In genomic region chr17:49972486-49973270, GRCh38 we compare ENCODE assay signal across 21 cellular contexts. TPM values are rescaled to one million over a fixed set of nuclear protein-coding genes. Genes with fewer than 3 reads are reported as not detected.
DNase-seq lines count a peak whose midpoint lies in the region; ATAC-seq and TF ChIP-seq lines count a peak whose summit lies in the region.
"Had no signal": no experiment of that assay in that cellular context is flagged by ENCODE, and none has a peak within 500 bp of the region (broad histone marks: within the 10 kb centered on the region; RNA-seq: fewer than 3 reads in every experiment).

No MANE protein-coding gene starts in this region.

- H3K9me1 ChIP-seq in IMR-90 (ENCODE audit: insufficient read depth, low read length) = no peaks in the 10 kb centered on the region

- no peak for TF ChIP-seq RAD21 in IMR-90 (IDR thresholded peaks at IDR 0.05; ENCODE audit: low read length)

- H3K56ac ChIP-seq in IMR-90 (ENCODE audit: extremely low read depth, insufficient read depth, low read length) = no peak overlapping the region

- no peaks in the 10 kb centered on the region; the same call in none of the 2 replicates for H4K20me1 ChIP-seq in IMR-90 (ENCODE audit: insufficient read depth, low read length)

- H2AFZ ChIP-seq in IMR-90 (replicated peaks; ENCODE audit: low read length, poor library complexity) = peak overlapping the region; percentile 26

- CTCF ChIA-PET in IMR-90 (lab: Yijun Ruan, JAX) = no interaction called here

- no peak overlapping the region for H3K18ac ChIP-seq in IMR-90 (ENCODE audit: low read depth, low read length)

- no peak overlapping the region for H2BK120ac ChIP-seq in IMR-90 (ENCODE audit: low read depth, low read length)

- no peak for TF ChIP-seq CTCF in IMR-90 (conservative IDR thresholded peaks at IDR 0.05; ENCODE audit: low read depth, low read length)
- peak; percentile 2 for TF ChIP-seq CTCF in retinal pigment epithelial cell (conservative IDR thresholded peaks at IDR 0.05; ENCODE audit: low read depth, low read length)
- no peak for TF ChIP-seq CTCF in mucosa of descending colon (IDR thresholded peaks at IDR 0.05)

- no peak overlapping the region for H3K4ac ChIP-seq in IMR-90 (ENCODE audit: low read depth, low read length)

- dilution Hi-C loops in IMR-90 (cut with HindIII; ENCODE audit: low sequenced_read_pairs, unreplicated experiment) = no loop called here

- H4K8ac ChIP-seq in IMR-90 (ENCODE audit: low read depth in 2 of 2, low read length in 2 of 2) = no peak overlapping the region

- no TSS peak for BruUV-seq in IMR-90 (replicated peaks; lab: Mats Ljungman, UMichigan)

- H3K4me3 ChIP-seq in IMR-90 (ENCODE audit: insufficient read depth, low read depth, low read length) = no peak overlapping the region
- peak overlapping the region; percentile 40 for H3K4me3 ChIP-seq in iPS-18c (ENCODE audit: insufficient read depth, low read depth, low read length)
- no peak overlapping the region for H3K4me3 ChIP-seq in retinal pigment epithelial cell (ENCODE audit: low read length)
- no peak overlapping the region for H3K4me3 ChIP-seq in mucosa of descending colon
- H3K4me3 ChIP-seq: Peyer's patch, prostate gland had no signal

- H2BK5ac ChIP-seq in IMR-90 (ENCODE audit: low read depth, low read length, poor library complexity, severe bottlenecking) = no peak overlapping the region

- no peak overlapping the region for H4K91ac ChIP-seq in IMR-90 (ENCODE audit: insufficient read depth, low read depth, low read length)

- no peak overlapping the region for H4K5ac ChIP-seq in IMR-90 (ENCODE audit: low read depth, low read length)

- no peak overlapping the region for H3K9ac ChIP-seq in IMR-90 (ENCODE audit: low read depth, low read length)

- H3K79me1 ChIP-seq in IMR-90 (ENCODE audit: low read depth in 1 of 2, low read length in 2 of 2) = no peaks in the 10 kb centered on the region

- no peaks in the 10 kb centered on the region; the same call in 1 of the 2 replicates for H3K4me1 ChIP-seq in IMR-90 (ENCODE audit: control insufficient read depth, insufficient read depth, low read length)
- H3K4me1 ChIP-seq in mucosa of descending colon (ENCODE audit: low read depth) = peaks cover 12% of the 10 kb centered on the region

- H3K9me3 ChIP-seq in IMR-90 (ENCODE audit: control insufficient read depth, insufficient read depth, low read length) (peaks cover 8% of the 10 kb centered on the region), iPS-18c (ENCODE audit: control insufficient read depth, insufficient read depth, low read length) (no peaks in the 10 kb centered on the region), mucosa of descending colon (no peaks in the 10 kb centered on the region)
- H3K9me3 ChIP-seq: Peyer's patch, prostate gland, transverse colon had no signal

- H3K27me3 ChIP-seq in IMR-90 (ENCODE audit: control insufficient read depth, insufficient read depth, low read length) = peaks cover 98% of the 10 kb centered on the region

- no peak overlapping the region for H3K4me2 ChIP-seq in IMR-90 (ENCODE audit: low read depth, low read length)

- ATAC-seq in IMR-90 (ENCODE audit: low read depth) (no peak), mucosa of descending colon (no peak), GM18498 (IDR thresholded peaks at IDR 0.05; ENCODE audit: unreplicated experiment) (no peak), HG03039 (IDR thresholded peaks at IDR 0.05; ENCODE audit: unreplicated experiment) (no peak)
- ATAC-seq: foreskin keratinocyte had no signal

- H2BK20ac ChIP-seq in IMR-90 (ENCODE audit: low read depth, low read length) = no peak overlapping the region

- no peak overlapping the region for H2BK15ac ChIP-seq in IMR-90 (ENCODE audit: low read depth, low read length)

- no peaks in the 10 kb centered on the region for H3K36me3 ChIP-seq in IMR-90 (ENCODE audit: control insufficient read depth, insufficient read depth, low read length)
- no peaks in the 10 kb centered on the region for H3K36me3 ChIP-seq in mucosa of descending colon (ENCODE audit: low read depth)
- H3K36me3 ChIP-seq: Peyer's patch, prostate gland, transverse colon had no signal

- H2AK9ac ChIP-seq in IMR-90 (replicated peaks; ENCODE audit: low read depth, low read length, poor library complexity) = no peak overlapping the region

- no peak overlapping the region for H2AK5ac ChIP-seq in IMR-90 (ENCODE audit: low read depth, low read length)

- intact Hi-C loops in IMR-90 (cut with micrococcal nuclease) (no loop called here), mucosa of descending colon (cut with DNase I, micrococcal nuclease) (no loop called here)

- no peak overlapping the region for H3K14ac ChIP-seq in IMR-90 (replicated peaks; ENCODE audit: low read depth, low read length)

- 3% methylated on average over 22 of the region's 57 CpGs; no CpG with 5 or more reads in 1 of the 2 experiments for WGBS in IMR-90 (ENCODE audit: extremely low coverage in 2 of 2, insufficient read length in 1 of 2), 2 experiments

- no peak overlapping the region for H3K23ac ChIP-seq in IMR-90 (ENCODE audit: low read depth, low read length)

- in situ Hi-C loops in IMR-90 (cut with MboI; ENCODE audit: low sequenced_read_pairs) = no loop called here

- POLR2A ChIA-PET in IMR-90 (lab: Charles Lee; ENCODE audit: unreplicated experiment) = no interaction called here

- DNase-seq in NCI-H526 (lab: John Stamatoyannopoulos, UW) (peak; percentile 23 to 78), NCI-H526 treated with DMSO at 0.1 percent for 48 hours (lab: John Stamatoyannopoulos, UW) (no peak), IMR-90 (no peak), retinal pigment epithelial cell (ENCODE audit: low read depth) (no peak), mucosa of descending colon (no peak)
- DNase-seq: activated CD8-positive, alpha-beta memory T cell treated with anti-CD3 and anti-CD28 coated beads, Interleukin-2, amount 50 U/mL, for 4 hours; central memory CD4-positive, alpha-beta T cell; foreskin keratinocyte; GF-D8; GOT3; KG1; NCI-H146; Peyer's patch; stimulated activated CD4-positive, alpha-beta T cell treated with anti-CD3 and anti-CD28 coated beads, Interleukin-1b, Interleukin-23, amount 100 ng/mL, for 48 hours; transverse colon had no signal

- H3K27ac ChIP-seq in IMR-90 (ENCODE audit: insufficient read depth, low read length) = no peak overlapping the region
- H3K27ac ChIP-seq: foreskin keratinocyte, Peyer's patch, prostate gland, transverse colon had no signal

- TF ChIP-seq POLR2A in IMR-90 (IDR thresholded peaks at IDR 0.05; ENCODE audit: low read depth, low read length) = no peak

TF ChIP-seq in IMR-90, 13 proteins besides CTCF, POLR2A, EP300 and RAD21:
- TF ChIP-seq NFE2L2 (IDR thresholded peaks at IDR 0.05; ENCODE audit: low read depth, low read length) = no peak
- TF ChIP-seq FOS (IDR thresholded peaks at IDR 0.05; ENCODE audit: low read depth, low read length) = no peak
- no peak for TF ChIP-seq RFX5 (IDR thresholded peaks at IDR 0.05; ENCODE audit: low read depth, low read length)
- TF ChIP-seq MAFK (IDR thresholded peaks at IDR 0.05; ENCODE audit: low read depth, low read length) = no peak
- no peak for TF ChIP-seq BHLHE40 (IDR thresholded peaks at IDR 0.05; ENCODE audit: low read depth, low read length)
- no peak for TF ChIP-seq SMC3 (IDR thresholded peaks at IDR 0.05; ENCODE audit: low read depth, low read length)
- TF ChIP-seq CHD1 (IDR thresholded peaks at IDR 0.05; ENCODE audit: low read depth, low read length) = no peak
- no peak for TF ChIP-seq CEBPB (IDR thresholded peaks at IDR 0.05; ENCODE audit: low read depth, low read length)
- TF ChIP-seq RCOR1 (IDR thresholded peaks at IDR 0.05; ENCODE audit: insufficient replicate concordance, low read length) = no peak
- no peak for TF ChIP-seq ELK1 (IDR thresholded peaks at IDR 0.05; ENCODE audit: borderline replicate concordance, low read depth, low read length)
- no peak for TF ChIP-seq USF2 (IDR thresholded peaks at IDR 0.05; ENCODE audit: low read depth, low read length)
- TF ChIP-seq MAZ (IDR thresholded peaks at IDR 0.05; ENCODE audit: borderline replicate concordance, low read depth, low read length) = no peak
- TF ChIP-seq MXI1 (IDR thresholded peaks at IDR 0.05; ENCODE audit: borderline replicate concordance, low read depth, low read length) = no peak
TF ChIP-seq in IMR-90: peak in this region for 0.

RNA-seq across cellular contexts. Expression of gene DLX4, which starts 3.7 kb away (rescaled TPM):
- total RNA-seq in IMR-90 (2012; rRNA removed) (not detected in 2 replicates), mucosa of descending colon (under 1 TPM; 0.14 to 0.60 (median 0.24) TPM)
- not detected in 2 replicates for polyA plus RNA-seq in IMR-90 (2012; rRNA removed)
- polyA plus RNA-seq in IMR-90 (2012; cell fraction: cytosol; rRNA removed) = not detected in 2 replicates
- polyA plus RNA-seq in IMR-90 (2012; cell fraction: nucleus; rRNA removed; ENCODE audit: low replicate concordance) = 0.13 and 0.17 TPM in 2 replicates
- total RNA-seq: Peyer's patch; prostate gland; T-helper 1 cell treated with Interleukin-12 subunit alpha and Interleukin-12 subunit beta and Interleukin-4 antibody, amounts not matched to agents 30 ng/mL and 1 ng/mL, for 36 hours; transverse colon had no signal

RNA-seq across cellular contexts. Expression of gene DLX3, which starts 22.3 kb away (rescaled TPM):
- total RNA-seq in IMR-90 (2012; rRNA removed) = not detected in 2 replicates
- not detected in 2 replicates for polyA plus RNA-seq in IMR-90 (2012; rRNA removed)
- not detected in 2 replicates for polyA plus RNA-seq in IMR-90 (2012; cell fraction: cytosol; rRNA removed)
- not detected in 2 replicates for polyA plus RNA-seq in IMR-90 (2012; cell fraction: nucleus; rRNA removed; ENCODE audit: low replicate concordance)
- total RNA-seq in mucosa of descending colon = under 1 TPM in 1 of 3 donors, not detected in 2; 0.22 TPM
- total RNA-seq: mononuclear cell; Peyer's patch; T-helper 1 cell treated with Interleukin-12 subunit alpha and Interleukin-12 subunit beta and Interleukin-4 antibody, amounts not matched to agents 30 ng/mL and 1 ng/mL, for 36 hours; transverse colon had no signal

Comparison
In these comparisons a context has a peak if more than half of its experiments do, and no peak if none do; other contexts are left out.
1. DNase-seq: peak in NCI-H526 (2 of 2); none in NCI-H526 treated with DMSO at 0.1 percent for 48 hours (single experiment), IMR-90 (single experiment), retinal pigment epithelial cell (single experiment) and mucosa of descending colon (0 of 3).